1 cellular context compared by ENCODE assay signal in genomic region chrX:2550288-2551020, GRCh38.
TF ChIP-seq lines count a peak whose summit lies in the region.

No MANE protein-coding gene starts in this region.

TF ChIP-seq in H1, 55 proteins besides CTCF, POLR2A, EP300 and RAD21:
- no peak for TF ChIP-seq POLR2AphosphoS5 (IDR thresholded peaks at IDR 0.05; ENCODE audit: low read depth, low read length)
- TF ChIP-seq KDM5A (IDR thresholded peaks at IDR 0.05; ENCODE audit: low read length) = no peak
- TF ChIP-seq NANOG (IDR thresholded peaks at IDR 0.05; ENCODE audit: insufficient read depth, low read depth, low read length, poor library complexity, severe bottlenecking) = no peak
- no peak for TF ChIP-seq CHD2 (IDR thresholded peaks at IDR 0.05; ENCODE audit: low read length)
- TF ChIP-seq HDAC2 (IDR thresholded peaks at IDR 0.05; ENCODE audit: borderline replicate concordance in 1 of 2, low read depth in 2 of 2, low read length in 2 of 2) = no peak
- no peak for TF ChIP-seq TCF12 (IDR thresholded peaks at IDR 0.05; ENCODE audit: low read depth, low read length)
- no peak for TF ChIP-seq SP4 (IDR thresholded peaks at IDR 0.05; ENCODE audit: low read length)
- TF ChIP-seq CBX5 (IDR thresholded peaks at IDR 0.05; ENCODE audit: low read depth, low read length) = no peak
- TF ChIP-seq SUZ12 (IDR thresholded peaks at IDR 0.05; ENCODE audit: low read length) = no peak
- TF ChIP-seq FOSL1 (IDR thresholded peaks at IDR 0.05; ENCODE audit: insufficient read depth, low read depth, low read length) = no peak
- TF ChIP-seq SIN3A (conservative IDR thresholded peaks at IDR 0.05 in 1 of 2, IDR thresholded peaks at IDR 0.05 in 1 of 2; ENCODE audit: low read depth in 1 of 2, low read length in 2 of 2) = no peak
- TF ChIP-seq ASH2L (IDR thresholded peaks at IDR 0.05; ENCODE audit: low read length) = no peak
- no peak for TF ChIP-seq BACH1 (IDR thresholded peaks at IDR 0.05; ENCODE audit: low read length)
- no peak for TF ChIP-seq GABPA (IDR thresholded peaks at IDR 0.05; ENCODE audit: borderline replicate concordance, insufficient read depth, low read length)
- no peak for TF ChIP-seq HDAC6 (IDR thresholded peaks at IDR 0.05; ENCODE audit: low read depth, low read length)
- TF ChIP-seq PHF8 (conservative IDR thresholded peaks at IDR 0.05; ENCODE audit: low read depth, low read length) = no peak
- TF ChIP-seq RFX5 (IDR thresholded peaks at IDR 0.05; ENCODE audit: borderline replicate concordance, low read depth, low read length) = no peak
- no peak for TF ChIP-seq SP1 (IDR thresholded peaks at IDR 0.05; ENCODE audit: low read depth, low read length)
